Comparison of ENCODE assay signal across 12 cellular contexts in genomic region chr7:143437568-143437967, GRCh38. TPM values are rescaled to one million over a fixed set of nuclear protein-coding genes. Genes with fewer than 3 reads are reported as not detected.
DNase-seq lines count a peak whose midpoint lies in the region; ATAC-seq, FAIRE-seq and TF ChIP-seq lines count a peak whose summit lies in the region.
"Had no signal": no experiment of that assay in that cellular context is flagged by ENCODE, and none has a peak within 500 bp of the region (broad histone marks: within the 10 kb centered on the region; RNA-seq: fewer than 3 reads in every experiment).

No MANE protein-coding gene starts in this region.

- no peaks in the 10 kb centered on the region for H3K27me3 Mint-ChIP-seq in T-cell
- H3K27me3 Mint-ChIP-seq in naive thymus-derived CD4-positive, alpha-beta T cell: peaks cover 0 to 12% (median 0%) of the 10 kb centered on the region in 5 donors
- H3K27me3 Mint-ChIP-seq in chondrocyte (ENCODE audit: low read depth): peaks cover 34% of the 10 kb centered on the region

- DNase-seq in GM19239 (ENCODE audit: insufficient read length, low spot score) (no peak), T-cell (no peak), MG63 (no peak), AML-193 (lab: John Stamatoyannopoulos, UW) (no peak), chondrocyte (ENCODE audit: low spot score) (no peak)
- DNase-seq in naive thymus-derived CD4-positive, alpha-beta T cell: no peak
- DNase-seq: brain microvascular endothelial cell, erythroblast, NCI-H2029 had no signal

- no peaks in the 10 kb centered on the region for H3K27me3 ChIP-seq in naive thymus-derived CD4-positive, alpha-beta T cell (ENCODE audit: control insufficient read depth in 2 of 2, insufficient read depth in 2 of 2, low read length in 2 of 2)
- no peaks in the 10 kb centered on the region for H3K27me3 ChIP-seq in MG63
- H3K27me3 ChIP-seq: brain microvascular endothelial cell had no signal

- no peak for TF ChIP-seq CTCF in chondrocyte (IDR thresholded peaks at IDR 0.05)

- H3K9me3 Mint-ChIP-seq in T-cell (no peaks in the 10 kb centered on the region), chondrocyte (ENCODE audit: low read depth) (no peaks in the 10 kb centered on the region)
- peaks cover 0 to 5% (median 0%) of the 10 kb centered on the region in 11 donors for H3K9me3 Mint-ChIP-seq in naive thymus-derived CD4-positive, alpha-beta T cell
- H3K9me3 Mint-ChIP-seq: stimulated activated memory B cell treated with anti-CD40 and anti-IgM and Interleukin-4, amounts not matched to agents 10 μg/mL and 1 μg/mL and 100 μg/mL, for 72 hours had no signal

- intact Hi-C loops in naive thymus-derived CD4-positive, alpha-beta T cell (cut with micrococcal nuclease): no loop called here

- H3K4me3 ChIP-seq in naive thymus-derived CD4-positive, alpha-beta T cell (ENCODE audit: low read length): no peak overlapping the region
- H3K4me3 ChIP-seq in MG63: no peak overlapping the region

- CTCF ChIA-PET in T-cell (lab: Charles Lee): no interaction called here
- CTCF ChIA-PET in naive thymus-derived CD4-positive, alpha-beta T cell (lab: Charles Lee): no interaction called here

- peak; percentile 28 for ATAC-seq in HG02610 (IDR thresholded peaks at IDR 0.05; ENCODE audit: unreplicated experiment)
- ATAC-seq in T-cell (replicated peaks in 1 of 4): peak in 2 of 4 experiments; percentile 26 to 49
- no peak for ATAC-seq in naive thymus-derived CD4-positive, alpha-beta T cell

- H3K27ac Mint-ChIP-seq in T-cell: peak overlapping the region; percentile 82 to 84
- H3K27ac Mint-ChIP-seq in naive thymus-derived CD4-positive, alpha-beta T cell: peak overlapping the region in 7 of 9 donors; percentile 19 to 80 (median 42)
- H3K27ac Mint-ChIP-seq in chondrocyte (ENCODE audit: unreplicated experiment): no peak overlapping the region
- H3K27ac Mint-ChIP-seq: mesothelial cell of epicardium; stimulated activated memory B cell treated with anti-CD40 and anti-IgM and Interleukin-4, amounts not matched to agents 10 μg/mL and 1 μg/mL and 100 μg/mL, for 72 hours had no signal

- peaks cover 0 to 5% of the 10 kb centered on the region in 2 donors for H3K4me1 ChIP-seq in naive thymus-derived CD4-positive, alpha-beta T cell (ENCODE audit: control insufficient read depth in 2 of 2, insufficient read depth in 2 of 2, low read length in 2 of 2)

- H3K4me3 Mint-ChIP-seq in T-cell: peak overlapping the region in 2 of 3 donors; percentile 10 to 31
- peak overlapping the region in 5 of 10 donors; percentile 26 to 52 (median 37) for H3K4me3 Mint-ChIP-seq in naive thymus-derived CD4-positive, alpha-beta T cell
- H3K4me3 Mint-ChIP-seq in chondrocyte (ENCODE audit: unreplicated experiment): no peak overlapping the region
- H3K4me3 Mint-ChIP-seq: mesothelial cell of epicardium; stimulated activated memory B cell treated with anti-CD40 and anti-IgM and Interleukin-4, amounts not matched to agents 10 μg/mL and 1 μg/mL and 100 μg/mL, for 72 hours had no signal

- H3K9me3 ChIP-seq in naive thymus-derived CD4-positive, alpha-beta T cell (ENCODE audit: control insufficient read depth in 2 of 3, low read length in 3 of 3): no peaks in the 10 kb centered on the region
- no peaks in the 10 kb centered on the region for H3K9me3 ChIP-seq in MG63

- peak; percentile 78 for FAIRE-seq in GM19239 (lab: Jason Lieb, UNC)

- H3K36me3 Mint-ChIP-seq in T-cell (peaks cover 31% of the 10 kb centered on the region), chondrocyte (ENCODE audit: low read depth) (peaks cover 2% of the 10 kb centered on the region)
- peaks cover 0 to 75% (median 32%) of the 10 kb centered on the region in 5 donors for H3K36me3 Mint-ChIP-seq in naive thymus-derived CD4-positive, alpha-beta T cell
- H3K36me3 Mint-ChIP-seq: mesothelial cell of epicardium; stimulated activated memory B cell treated with anti-CD40 and anti-IgM and Interleukin-4, amounts not matched to agents 10 μg/mL and 1 μg/mL and 100 μg/mL, for 72 hours had no signal

- H3K36me3 ChIP-seq in naive thymus-derived CD4-positive, alpha-beta T cell (ENCODE audit: control insufficient read depth in 2 of 3, insufficient read depth in 3 of 3, low read length in 3 of 3): peaks cover 0 to 9% (median 0%) of the 10 kb centered on the region in 3 experiments
- no peaks in the 10 kb centered on the region for H3K36me3 ChIP-seq in MG63
- H3K36me3 ChIP-seq: brain microvascular endothelial cell had no signal

- H3K4me1 Mint-ChIP-seq in T-cell (peaks cover 24 to 30% (median 29%) of the 10 kb centered on the region in 3 donors), chondrocyte (ENCODE audit: low read depth) (no peaks in the 10 kb centered on the region)
- H3K4me1 Mint-ChIP-seq in naive thymus-derived CD4-positive, alpha-beta T cell: peaks cover 15 to 57% (median 44%) of the 10 kb centered on the region in 7 donors
- H3K4me1 Mint-ChIP-seq: mesothelial cell of epicardium had no signal

- POLR2A ChIA-PET in T-cell (lab: Charles Lee): no interaction called here
- POLR2A ChIA-PET in naive thymus-derived CD4-positive, alpha-beta T cell (lab: Charles Lee): no interaction called here

- no peak overlapping the region for H3K27ac ChIP-seq in naive thymus-derived CD4-positive, alpha-beta T cell (ENCODE audit: low read depth, low read length)
- H3K27ac ChIP-seq: brain microvascular endothelial cell had no signal

RNA-seq across cellular contexts. Expression of gene TAS2R60, which starts 5.7 kb away (rescaled TPM):
- total RNA-seq in T-cell: 1 to 10 TPM in 2 of 5 donors, under 1 TPM in 2, not detected in 1; 0.38 to 2.4 (median 1.0) TPM
- 1 to 10 TPM in 4 of 5 experiments, not detected in 1; 1.4 to 2.5 (median 1.8) TPM for total RNA-seq in naive thymus-derived CD4-positive, alpha-beta T cell
- polyA plus RNA-seq in naive thymus-derived CD4-positive, alpha-beta T cell: under 1 TPM in 1 of 2 donors, not detected in 1; 0.33 TPM
- not detected in 2 replicates for total RNA-seq in MG63 (2014; rRNA removed; shearing (Covaris generic); ENCODE audit: low replicate concordance)
- not detected in 3 replicates for total RNA-seq in chondrocyte
- total RNA-seq: mesothelial cell of epicardium had no signal

RNA-seq across cellular contexts. Expression of gene EPHA1, which starts 28.9 kb away (rescaled TPM):
- total RNA-seq in T-cell: 10 to 100 TPM; 23.8 to 49.8 (median 43.5) TPM
- 10 to 100 TPM in 4 of 5 experiments, 1 to 10 TPM in 1; 4.1 to 63.1 (median 33.6) TPM for total RNA-seq in naive thymus-derived CD4-positive, alpha-beta T cell
- 10 to 100 TPM; 10.9 to 41.4 TPM for polyA plus RNA-seq in naive thymus-derived CD4-positive, alpha-beta T cell
- not detected in 2 replicates for total RNA-seq in MG63 (2014; rRNA removed; shearing (Covaris generic); ENCODE audit: low replicate concordance)
- not detected in 3 replicates for total RNA-seq in chondrocyte

RNA-seq across cellular contexts. Expression of gene TAS2R41, which starts 40.1 kb away (rescaled TPM):
- total RNA-seq in T-cell (1 to 10 TPM in 2 of 5 donors, under 1 TPM in 3; 0.28 to 2.5 (median 0.93) TPM), chondrocyte (not detected in 3 replicates)
- total RNA-seq in naive thymus-derived CD4-positive, alpha-beta T cell: 1 to 10 TPM in 4 of 5 experiments, not detected in 1; 1.7 to 3.4 (median 2.0) TPM
- not detected for polyA plus RNA-seq in naive thymus-derived CD4-positive, alpha-beta T cell
- total RNA-seq in MG63 (2014; rRNA removed; shearing (Covaris generic); ENCODE audit: low replicate concordance): not detected in 2 replicates
- total RNA-seq: mesothelial cell of epicardium had no signal

RNA-seq across cellular contexts. Expression of gene ZYX, which starts 56.4 kb away (rescaled TPM):
- total RNA-seq in T-cell (100 to 1,000 TPM; 107 to 186 (median 159) TPM), chondrocyte (241 to 386 TPM (median 384 TPM) in 3 replicates)
- total RNA-seq in naive thymus-derived CD4-positive, alpha-beta T cell: 100 to 1,000 TPM; 110 to 264 (median 124) TPM
- 100 to 1,000 TPM in 1 of 2 donors, 10 to 100 TPM in 1; 54.2 to 101 TPM for polyA plus RNA-seq in naive thymus-derived CD4-positive, alpha-beta T cell
- total RNA-seq in MG63 (2014; rRNA removed; shearing (Covaris generic); ENCODE audit: low replicate concordance): 30.9 and 49.3 TPM in 2 replicates
